In genomic region chr7:76314042-76314721, GRCh38 we compare ENCODE assay signal across 8 cellular contexts. TPM values are rescaled to one million over a fixed set of nuclear protein-coding genes. Genes with fewer than 3 reads are reported as not detected.
DNase-seq lines count a peak whose midpoint lies in the region; ATAC-seq and TF ChIP-seq lines count a peak whose summit lies in the region.

No MANE protein-coding gene starts in this region.

- ATAC-seq in GM19328 (IDR thresholded peaks at IDR 0.05; ENCODE audit: unreplicated experiment) = peak; percentile 33
- ATAC-seq in HG03571 (IDR thresholded peaks at IDR 0.05; ENCODE audit: unreplicated experiment) = peak; percentile 31

- H3K36me3 ChIP-seq in colonic mucosa (no peaks in the 10 kb centered on the region), liver (ENCODE audit: control insufficient read depth in 4 of 4, insufficient read depth in 3 of 4, low read depth in 1 of 4, low read length in 3 of 4) (no peaks in the 10 kb centered on the region)

- TF ChIP-seq CTCF in colonic mucosa (IDR thresholded peaks at IDR 0.05) = peak; percentile 100
- TF ChIP-seq CTCF in liver (IDR thresholded peaks at IDR 0.05; ENCODE audit: low read depth, low read length, missing input control) = peak; percentile 100

- peaks cover 25% of the 10 kb centered on the region for H3K4me1 Mint-ChIP-seq in activated CD4-positive, alpha-beta T cell treated with anti-CD3 and anti-CD28 coated beads, Interleukin-2, amount 10 ng/mL, durations not matched to agents 7 days and 5 days

- no peaks in the 10 kb centered on the region for H3K9me3 Mint-ChIP-seq in activated CD4-positive, alpha-beta T cell treated with anti-CD3 and anti-CD28 coated beads, Interleukin-2, amount 10 ng/mL, durations not matched to agents 7 days and 5 days

- intact Hi-C loops in colonic mucosa (cut with DNase I) = no loop called here

- CTCF ChIA-PET in activated CD4-positive, alpha-beta T cell treated with anti-CD3 and anti-CD28 coated beads, Interleukin-2, amount 10 ng/mL, durations not matched to agents 7 days and 5 days (lab: Charles Lee) = interaction anchor here (0.5 to 10.8 kb wide), 39 partner anchors 9 to 1216 kb away, joined by 3 to 102 read pairs (median 5); partner anchors contain the start of genes HSPB1 and SRRM3

- peaks cover 5% of the 10 kb centered on the region for H3K36me3 Mint-ChIP-seq in activated CD4-positive, alpha-beta T cell treated with anti-CD3 and anti-CD28 coated beads, Interleukin-2, amount 10 ng/mL, durations not matched to agents 7 days and 5 days (ENCODE audit: low read depth)

- H3K27ac Mint-ChIP-seq in activated CD4-positive, alpha-beta T cell treated with anti-CD3 and anti-CD28 coated beads, Interleukin-2, amount 10 ng/mL, durations not matched to agents 7 days and 5 days = peak overlapping the region; percentile 76

- peak; percentile 100 for TF ChIP-seq RAD21 in liver (IDR thresholded peaks at IDR 0.05)

- H3K27ac ChIP-seq in colonic mucosa (no peak overlapping the region), liver (ENCODE audit: low read depth in 1 of 2, low read length in 2 of 2) (no peak overlapping the region)

- H3K4me3 ChIP-seq in colonic mucosa = no peak overlapping the region
- no peak overlapping the region for H3K4me3 ChIP-seq in liver (ENCODE audit: low read depth in 1 of 3, low read length in 3 of 3)

- H3K27me3 Mint-ChIP-seq in activated CD4-positive, alpha-beta T cell treated with anti-CD3 and anti-CD28 coated beads, Interleukin-2, amount 10 ng/mL, durations not matched to agents 7 days and 5 days = no peaks in the 10 kb centered on the region

- no peak overlapping the region for H3K4me3 Mint-ChIP-seq in activated CD4-positive, alpha-beta T cell treated with anti-CD3 and anti-CD28 coated beads, Interleukin-2, amount 10 ng/mL, durations not matched to agents 7 days and 5 days

- WGBS in liver = 8% methylated on average over 15 of the region's 15 CpGs

- DNase-seq in Ammon's horn (ENCODE audit: low spot score) (peak; percentile 97), NCI-H69 (lab: John Stamatoyannopoulos, UW) (peak; percentile 94), colonic mucosa (peak; percentile 98)
- peak; percentile 96 for DNase-seq in activated CD4-positive, alpha-beta T cell treated with anti-CD3 and anti-CD28 coated beads, Interleukin-2, amount 10 ng/mL, durations not matched to agents 7 days and 5 days
- DNase-seq in stimulated activated CD4-positive, alpha-beta T cell treated with anti-CD3 and anti-CD28 coated beads, TNF-alpha, amount 100 ng/mL, for 24 hours (ENCODE audit: low read depth in 3 of 3) = peak; percentile 93 to 95 (median 95)

- POLR2A ChIA-PET in activated CD4-positive, alpha-beta T cell treated with anti-CD3 and anti-CD28 coated beads, Interleukin-2, amount 10 ng/mL, durations not matched to agents 7 days and 5 days (lab: Charles Lee) = no interaction called here

- H3K9ac ChIP-seq in colonic mucosa (ENCODE audit: low read depth in 2 of 2, low read length in 2 of 2) = no peak overlapping the region
- H3K9ac ChIP-seq in liver (ENCODE audit: low read depth in 1 of 2, low read length in 2 of 2) = no peak overlapping the region

- no peaks in the 10 kb centered on the region for H3K9me3 ChIP-seq in colonic mucosa
- H3K9me3 ChIP-seq in liver (ENCODE audit: control insufficient read depth in 4 of 4, low read length in 3 of 4) = no peaks in the 10 kb centered on the region

- no peaks in the 10 kb centered on the region for H3K27me3 ChIP-seq in colonic mucosa
- H3K27me3 ChIP-seq in liver (ENCODE audit: control insufficient read depth in 4 of 4, insufficient read depth in 4 of 4, low read length in 3 of 4) = no peaks in the 10 kb centered on the region

- H3K4me1 ChIP-seq in colonic mucosa (no peaks in the 10 kb centered on the region), liver (ENCODE audit: control insufficient read depth in 4 of 4, insufficient read depth in 4 of 4, low read length in 3 of 4) (peaks cover 2 to 21% (median 16%) of the 10 kb centered on the region in 4 donors)

TF ChIP-seq in liver, 16 proteins besides CTCF, POLR2A, EP300 and RAD21:
- no peak for TF ChIP-seq SP1 (IDR thresholded peaks at IDR 0.05)
- TF ChIP-seq FOXA2 (IDR thresholded peaks at IDR 0.05) = no peak
- no peak for TF ChIP-seq ATF3 (IDR thresholded peaks at IDR 0.05)
- TF ChIP-seq TAF1 (conservative IDR thresholded peaks at IDR 0.05) = no peak
- TF ChIP-seq GABPA (IDR thresholded peaks at IDR 0.05 in 1 of 2, conservative IDR thresholded peaks at IDR 0.05 in 1 of 2) = no peak
- no peak for TF ChIP-seq ZBTB33 (IDR thresholded peaks at IDR 0.05)
- TF ChIP-seq HNF4A (conservative IDR thresholded peaks at IDR 0.05) = peak; percentile 3 to 37
- TF ChIP-seq EGR1 (IDR thresholded peaks at IDR 0.05; ENCODE audit: low read depth in 2 of 2) = no peak
- peak; percentile 4 for TF ChIP-seq NR2F2 (IDR thresholded peaks at IDR 0.05)
- TF ChIP-seq MAX (IDR thresholded peaks at IDR 0.05) = no peak
- TF ChIP-seq YY1 (IDR thresholded peaks at IDR 0.05) = peak; percentile 53
- no peak for TF ChIP-seq JUND (IDR thresholded peaks at IDR 0.05)
- TF ChIP-seq FOXA1 (IDR thresholded peaks at IDR 0.05) = peak; percentile 63
- TF ChIP-seq RXRA (IDR thresholded peaks at IDR 0.05) = peak; percentile 55 to 75
- TF ChIP-seq HNF4G (IDR thresholded peaks at IDR 0.05) = no peak
- TF ChIP-seq REST (IDR thresholded peaks at IDR 0.05) = peak; percentile 50

RNA-seq across cellular contexts. Expression of gene HSPB1, which starts 11.7 kb away (rescaled TPM):
- 10 to 100 TPM; 27.0 to 28.1 TPM for total RNA-seq in activated CD4-positive, alpha-beta T cell treated with anti-CD3 and anti-CD28 coated beads, Interleukin-2, amount 10 ng/mL, durations not matched to agents 7 days and 5 days
- total RNA-seq in colonic mucosa (100 to 1,000 TPM; 539 to 844 TPM), liver (10 to 100 TPM; 25.5 to 39.2 TPM)
- 100 to 1,000 TPM; 169 to 186 TPM for polyA plus RNA-seq in liver

RNA-seq across cellular contexts. Expression of gene YWHAG, which starts 44.6 kb away (rescaled TPM):
- total RNA-seq in activated CD4-positive, alpha-beta T cell treated with anti-CD3 and anti-CD28 coated beads, Interleukin-2, amount 10 ng/mL, durations not matched to agents 7 days and 5 days = 10 to 100 TPM; 68.0 to 75.1 TPM
- total RNA-seq in colonic mucosa (100 to 1,000 TPM; 104 to 121 TPM), liver (10 to 100 TPM; 43.1 to 46.7 TPM)
- 10 to 100 TPM; 11.6 to 43.9 TPM for polyA plus RNA-seq in liver

Comparison
In these comparisons a context has a peak if more than half of its experiments do, and no peak if none do; other contexts are left out.
1. RNA of gene HSPB1, which starts 11.7 kb away (total RNA-seq): 539 to 844 TPM in colonic mucosa; 25.5 to 39.2 TPM in liver and 27.0 to 28.1 TPM in activated CD4-positive, alpha-beta T cell treated with anti-CD3 and anti-CD28 coated beads, Interleukin-2, amount 10 ng/mL, durations not matched to agents 7 days and 5 days; every median in the first group is over 10 times any median in the second.
2. Peak in every context shown above with its lines, with median percentiles within 50 percentile points of each other: DNase-seq.